Comparison of ENCODE assay signal across 1 cellular context in genomic region chr1:100785399-100786082, GRCh38.
TF ChIP-seq lines count a peak whose summit lies in the region.

No MANE protein-coding gene starts in this region.

TF ChIP-seq in K562, 482 proteins besides CTCF, POLR2A, EP300 and RAD21 (continued from another document and continues in another):
- TF ChIP-seq, protein P1, sequence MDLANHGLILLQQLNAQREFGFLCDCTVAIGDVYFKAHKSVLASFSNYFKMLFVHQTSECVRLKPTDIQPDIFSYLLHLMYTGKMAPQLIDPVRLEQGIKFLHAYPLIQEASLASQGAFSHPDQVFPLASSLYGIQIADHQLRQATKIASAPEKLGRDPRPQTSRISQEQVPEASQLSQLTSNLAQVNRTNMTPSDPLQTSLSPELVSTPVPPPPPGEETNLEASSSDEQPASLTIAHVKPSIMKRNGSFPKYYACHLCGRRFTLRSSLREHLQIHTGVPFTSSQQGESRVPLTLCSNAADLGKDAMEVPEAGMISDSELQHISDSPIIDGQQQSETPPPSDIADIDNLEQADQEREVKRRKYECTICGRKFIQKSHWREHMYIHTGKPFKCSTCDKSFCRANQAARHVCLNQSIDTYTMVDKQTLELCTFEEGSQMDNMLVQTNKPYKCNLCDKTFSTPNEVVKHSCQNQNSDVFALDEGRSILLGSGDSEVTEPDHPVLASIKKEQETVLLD (IDR thresholded peaks at IDR 0.05), result no peak
- TF ChIP-seq ZNF324 (CRISPR knock-in tag; IDR thresholded peaks at IDR 0.05), result no peak
- no peak for TF ChIP-seq SMAD2 (IDR thresholded peaks at IDR 0.05; ENCODE audit: low read depth, low read length)
- TF ChIP-seq SMAD1 (IDR thresholded peaks at IDR 0.05; ENCODE audit: low read depth, low read length, partially characterized antibody), result no peak
- TF ChIP-seq SMARCB1 (IDR thresholded peaks at IDR 0.05; ENCODE audit: insufficient read length, low read depth), result no peak
- TF ChIP-seq FOXA1 (IDR thresholded peaks at IDR 0.05; ENCODE audit: borderline replicate concordance), result no peak
- TF ChIP-seq ZKSCAN8 (CRISPR knock-in tag; IDR thresholded peaks at IDR 0.05), result no peak
- no peak for TF ChIP-seq MXI1 (IDR thresholded peaks at IDR 0.05; ENCODE audit: low read depth, low read length)
- TF ChIP-seq SRSF1 (IDR thresholded peaks at IDR 0.05; ENCODE audit: low read depth, low read length), result no peak
- no peak for TF ChIP-seq SRF (CRISPR knock-in tag; IDR thresholded peaks at IDR 0.05)
- TF ChIP-seq SRSF3 (IDR thresholded peaks at IDR 0.05; ENCODE audit: insufficient read depth, low read length), result no peak
- no peak for TF ChIP-seq TFAM (CRISPR knock-in tag; conservative IDR thresholded peaks at IDR 0.05)
- no peak for TF ChIP-seq IFI16 (CRISPR knock-in tag; IDR thresholded peaks at IDR 0.05)
- TF ChIP-seq CTBP1 (IDR thresholded peaks at IDR 0.05; ENCODE audit: borderline replicate concordance), result no peak; the same call in 1 of the 2 replicates
- peak; percentile 88 for TF ChIP-seq BRD9 (IDR thresholded peaks at IDR 0.05; ENCODE audit: low read depth, partially characterized antibody)
- no peak for TF ChIP-seq CBX1 (IDR thresholded peaks at IDR 0.05; ENCODE audit: low read depth)
- TF ChIP-seq, protein P2, sequence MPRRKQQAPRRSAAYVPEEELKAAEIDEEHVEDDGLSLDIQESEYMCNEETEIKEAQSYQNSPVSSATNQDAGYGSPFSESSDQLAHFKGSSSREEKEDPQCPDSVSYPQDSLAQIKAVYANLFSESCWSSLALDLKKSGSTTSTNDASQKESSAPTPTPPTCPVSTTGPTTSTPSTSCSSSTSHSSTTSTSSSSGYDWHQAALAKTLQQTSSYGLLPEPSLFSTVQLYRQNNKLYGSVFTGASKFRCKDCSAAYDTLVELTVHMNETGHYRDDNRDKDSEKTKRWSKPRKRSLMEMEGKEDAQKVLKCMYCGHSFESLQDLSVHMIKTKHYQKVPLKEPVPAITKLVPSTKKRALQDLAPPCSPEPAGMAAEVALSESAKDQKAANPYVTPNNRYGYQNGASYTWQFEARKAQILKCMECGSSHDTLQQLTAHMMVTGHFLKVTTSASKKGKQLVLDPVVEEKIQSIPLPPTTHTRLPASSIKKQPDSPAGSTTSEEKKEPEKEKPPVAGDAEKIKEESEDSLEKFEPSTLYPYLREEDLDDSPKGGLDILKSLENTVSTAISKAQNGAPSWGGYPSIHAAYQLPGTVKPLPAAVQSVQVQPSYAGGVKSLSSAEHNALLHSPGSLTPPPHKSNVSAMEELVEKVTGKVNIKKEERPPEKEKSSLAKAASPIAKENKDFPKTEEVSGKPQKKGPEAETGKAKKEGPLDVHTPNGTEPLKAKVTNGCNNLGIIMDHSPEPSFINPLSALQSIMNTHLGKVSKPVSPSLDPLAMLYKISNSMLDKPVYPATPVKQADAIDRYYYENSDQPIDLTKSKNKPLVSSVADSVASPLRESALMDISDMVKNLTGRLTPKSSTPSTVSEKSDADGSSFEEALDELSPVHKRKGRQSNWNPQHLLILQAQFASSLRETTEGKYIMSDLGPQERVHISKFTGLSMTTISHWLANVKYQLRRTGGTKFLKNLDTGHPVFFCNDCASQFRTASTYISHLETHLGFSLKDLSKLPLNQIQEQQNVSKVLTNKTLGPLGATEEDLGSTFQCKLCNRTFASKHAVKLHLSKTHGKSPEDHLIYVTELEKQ (CRISPR knock-in tag; IDR thresholded peaks at IDR 0.05), result no peak
- peak in 1 of 2 experiments; percentile 36; a peak in 1 of 4 replicates for TF ChIP-seq FOXK2 (conservative IDR thresholded peaks at IDR 0.05 in 1 of 2, IDR thresholded peaks at IDR 0.05 in 1 of 2; ENCODE audit: low read depth in 2 of 2)
- TF ChIP-seq PRMT5 (CRISPR knock-in tag; IDR thresholded peaks at IDR 0.05), result no peak
- peak; percentile 35; the same call in 1 of the 2 replicates for TF ChIP-seq TAL1 (IDR thresholded peaks at IDR 0.05)
- TF ChIP-seq ETS1 (conservative IDR thresholded peaks at IDR 0.05; ENCODE audit: control insufficient read depth, low read depth, low read length), result no peak
- no peak for TF ChIP-seq KDM4B (IDR thresholded peaks at IDR 0.05; ENCODE audit: borderline replicate concordance in 2 of 2, low read depth in 1 of 2)
- no peak for TF ChIP-seq PHF20 (IDR thresholded peaks at IDR 0.05; ENCODE audit: partially characterized antibody)
- no peak for TF ChIP-seq ZNF408 (CRISPR knock-in tag; IDR thresholded peaks at IDR 0.05; ENCODE audit: low read depth)
- 0 out of 2 replicates have a peak, but pooled peaks have one; percentile 47 for TF ChIP-seq NBN (IDR thresholded peaks at IDR 0.05; ENCODE audit: low read depth)
- TF ChIP-seq HLTF (IDR thresholded peaks at IDR 0.05), result no peak
- TF ChIP-seq XRCC4 (IDR thresholded peaks at IDR 0.05; ENCODE audit: extremely low read depth, insufficient read depth, insufficient read length), result no peak
- TF ChIP-seq FOXK1 (CRISPR knock-in tag; IDR thresholded peaks at IDR 0.05; ENCODE audit: borderline replicate concordance), result no peak
- TF ChIP-seq, protein P3, sequence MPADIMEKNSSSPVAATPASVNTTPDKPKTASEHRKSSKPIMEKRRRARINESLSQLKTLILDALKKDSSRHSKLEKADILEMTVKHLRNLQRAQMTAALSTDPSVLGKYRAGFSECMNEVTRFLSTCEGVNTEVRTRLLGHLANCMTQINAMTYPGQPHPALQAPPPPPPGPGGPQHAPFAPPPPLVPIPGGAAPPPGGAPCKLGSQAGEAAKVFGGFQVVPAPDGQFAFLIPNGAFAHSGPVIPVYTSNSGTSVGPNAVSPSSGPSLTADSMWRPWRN (IDR thresholded peaks at IDR 0.05; ENCODE audit: low read depth), result 0 out of 2 replicates have a peak, but pooled peaks have one; percentile 35
- peak; percentile 70 for TF ChIP-seq CBFA2T3 (IDR thresholded peaks at IDR 0.05)
- 0 out of 2 replicates have a peak, but pooled peaks have one; percentile 43 for TF ChIP-seq ZNF24 (IDR thresholded peaks at IDR 0.05)
- peak; percentile 41; the same call in 1 of the 2 replicates for TF ChIP-seq ATF7 (IDR thresholded peaks at IDR 0.05)
- no peak for TF ChIP-seq KAT8 (IDR thresholded peaks at IDR 0.05; ENCODE audit: low read depth)
- TF ChIP-seq ZNF232 (CRISPR knock-in tag; IDR thresholded peaks at IDR 0.05), result no peak
- TF ChIP-seq CHCHD3 (CRISPR knock-in tag; IDR thresholded peaks at IDR 0.05), result no peak
- no peak; the same call in 1 of the 2 replicates for TF ChIP-seq DMBX1 (CRISPR knock-in tag; IDR thresholded peaks at IDR 0.05; ENCODE audit: borderline replicate concordance)
- TF ChIP-seq ZNF445 (CRISPR knock-in tag; IDR thresholded peaks at IDR 0.05; ENCODE audit: low read depth), result no peak
- TF ChIP-seq RCOR1 (IDR thresholded peaks at IDR 0.05; ENCODE audit: borderline replicate concordance in 1 of 2, low read depth in 2 of 2, low read length in 2 of 2), result peak; percentile 73 to 80
- TF ChIP-seq GTF2B (IDR thresholded peaks at IDR 0.05; ENCODE audit: extremely low read depth, insufficient read length), result no peak
- no peak for TF ChIP-seq CHD4 (IDR thresholded peaks at IDR 0.05; ENCODE audit: insufficient read depth, insufficient replicate concordance, low read depth, low read length, poor library complexity, severe bottlenecking)
- 0 out of 2 replicates have a peak, but pooled peaks have one; percentile 6 for TF ChIP-seq MAFK (IDR thresholded peaks at IDR 0.05; ENCODE audit: low read length)
- no peak for TF ChIP-seq ZNF311 (CRISPR knock-in tag; IDR thresholded peaks at IDR 0.05)
- TF ChIP-seq POLR3G (IDR thresholded peaks at IDR 0.05; ENCODE audit: extremely low read depth, insufficient read length, insufficient replicate concordance), result no peak
- no peak for TF ChIP-seq HMG20A (CRISPR knock-in tag; conservative IDR thresholded peaks at IDR 0.05)
- TF ChIP-seq, protein P4, sequence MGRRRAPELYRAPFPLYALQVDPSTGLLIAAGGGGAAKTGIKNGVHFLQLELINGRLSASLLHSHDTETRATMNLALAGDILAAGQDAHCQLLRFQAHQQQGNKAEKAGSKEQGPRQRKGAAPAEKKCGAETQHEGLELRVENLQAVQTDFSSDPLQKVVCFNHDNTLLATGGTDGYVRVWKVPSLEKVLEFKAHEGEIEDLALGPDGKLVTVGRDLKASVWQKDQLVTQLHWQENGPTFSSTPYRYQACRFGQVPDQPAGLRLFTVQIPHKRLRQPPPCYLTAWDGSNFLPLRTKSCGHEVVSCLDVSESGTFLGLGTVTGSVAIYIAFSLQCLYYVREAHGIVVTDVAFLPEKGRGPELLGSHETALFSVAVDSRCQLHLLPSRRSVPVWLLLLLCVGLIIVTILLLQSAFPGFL (CRISPR knock-in tag; IDR thresholded peaks at IDR 0.05), result no peak
- TF ChIP-seq ETV5 (CRISPR knock-in tag; IDR thresholded peaks at IDR 0.05; ENCODE audit: low read depth), result no peak
- TF ChIP-seq, protein P5, sequence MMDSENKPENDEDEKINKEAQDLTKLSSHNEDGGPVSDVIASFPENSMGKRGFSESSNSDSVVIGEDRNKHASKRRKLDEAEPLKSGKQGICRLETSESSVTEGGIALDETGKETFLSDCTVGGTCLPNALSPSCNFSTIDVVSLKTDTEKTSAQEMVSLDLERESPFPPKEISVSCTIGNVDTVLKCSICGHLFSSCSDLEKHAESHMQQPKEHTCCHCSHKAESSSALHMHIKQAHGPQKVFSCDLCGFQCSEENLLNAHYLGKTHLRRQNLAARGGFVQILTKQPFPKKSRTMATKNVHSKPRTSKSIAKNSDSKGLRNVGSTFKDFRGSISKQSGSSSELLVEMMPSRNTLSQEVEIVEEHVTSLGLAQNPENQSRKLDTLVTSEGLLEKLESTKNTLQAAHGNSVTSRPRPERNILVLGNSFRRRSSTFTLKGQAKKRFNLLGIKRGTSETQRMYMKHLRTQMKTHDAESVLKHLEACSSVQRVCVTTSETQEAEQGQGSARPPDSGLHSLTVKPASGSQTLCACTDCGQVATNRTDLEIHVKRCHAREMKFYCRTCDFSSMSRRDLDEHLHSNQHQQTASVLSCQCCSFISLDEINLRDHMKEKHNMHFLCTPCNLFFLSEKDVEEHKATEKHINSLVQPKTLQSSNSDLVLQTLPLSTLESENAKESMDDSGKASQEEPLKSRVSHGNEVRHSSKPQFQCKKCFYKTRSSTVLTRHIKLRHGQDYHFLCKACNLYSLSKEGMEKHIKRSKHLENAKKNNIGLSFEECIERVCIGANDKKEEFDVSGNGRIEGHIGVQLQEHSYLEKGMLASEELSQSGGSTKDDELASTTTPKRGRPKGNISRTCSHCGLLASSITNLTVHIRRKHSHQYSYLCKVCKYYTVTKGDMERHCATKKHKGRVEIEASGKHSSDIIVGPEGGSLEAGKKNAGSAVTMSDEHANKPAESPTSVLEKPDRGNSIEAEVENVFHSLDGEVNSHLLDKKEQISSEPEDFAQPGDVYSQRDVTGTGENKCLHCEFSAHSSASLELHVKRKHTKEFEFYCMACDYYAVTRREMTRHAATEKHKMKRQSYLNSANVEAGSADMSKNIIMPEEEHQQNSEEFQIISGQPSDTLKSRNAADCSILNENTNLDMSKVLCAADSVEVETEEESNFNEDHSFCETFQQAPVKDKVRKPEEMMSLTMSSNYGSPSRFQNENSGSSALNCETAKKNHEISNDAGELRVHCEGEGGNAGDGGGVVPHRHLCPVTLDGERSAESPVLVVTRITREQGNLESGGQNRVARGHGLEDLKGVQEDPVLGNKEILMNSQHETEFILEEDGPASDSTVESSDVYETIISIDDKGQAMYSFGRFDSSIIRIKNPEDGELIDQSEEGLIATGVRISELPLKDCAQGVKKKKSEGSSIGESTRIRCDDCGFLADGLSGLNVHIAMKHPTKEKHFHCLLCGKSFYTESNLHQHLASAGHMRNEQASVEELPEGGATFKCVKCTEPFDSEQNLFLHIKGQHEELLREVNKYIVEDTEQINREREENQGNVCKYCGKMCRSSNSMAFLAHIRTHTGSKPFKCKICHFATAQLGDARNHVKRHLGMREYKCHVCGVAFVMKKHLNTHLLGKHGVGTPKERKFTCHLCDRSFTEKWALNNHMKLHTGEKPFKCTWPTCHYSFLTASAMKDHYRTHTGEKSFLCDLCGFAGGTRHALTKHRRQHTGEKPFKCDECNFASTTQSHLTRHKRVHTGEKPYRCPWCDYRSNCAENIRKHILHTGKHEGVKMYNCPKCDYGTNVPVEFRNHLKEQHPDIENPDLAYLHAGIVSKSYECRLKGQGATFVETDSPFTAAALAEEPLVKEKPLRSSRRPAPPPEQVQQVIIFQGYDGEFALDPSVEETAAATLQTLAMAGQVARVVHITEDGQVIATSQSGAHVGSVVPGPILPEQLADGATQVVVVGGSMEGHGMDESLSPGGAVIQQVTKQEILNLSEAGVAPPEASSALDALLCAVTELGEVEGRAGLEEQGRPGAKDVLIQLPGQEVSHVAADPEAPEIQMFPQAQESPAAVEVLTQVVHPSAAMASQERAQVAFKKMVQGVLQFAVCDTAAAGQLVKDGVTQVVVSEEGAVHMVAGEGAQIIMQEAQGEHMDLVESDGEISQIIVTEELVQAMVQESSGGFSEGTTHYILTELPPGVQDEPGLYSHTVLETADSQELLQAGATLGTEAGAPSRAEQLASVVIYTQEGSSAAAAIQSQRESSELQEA (IDR thresholded peaks at IDR 0.05; ENCODE audit: low read depth), result no peak
- TF ChIP-seq, protein P6, sequence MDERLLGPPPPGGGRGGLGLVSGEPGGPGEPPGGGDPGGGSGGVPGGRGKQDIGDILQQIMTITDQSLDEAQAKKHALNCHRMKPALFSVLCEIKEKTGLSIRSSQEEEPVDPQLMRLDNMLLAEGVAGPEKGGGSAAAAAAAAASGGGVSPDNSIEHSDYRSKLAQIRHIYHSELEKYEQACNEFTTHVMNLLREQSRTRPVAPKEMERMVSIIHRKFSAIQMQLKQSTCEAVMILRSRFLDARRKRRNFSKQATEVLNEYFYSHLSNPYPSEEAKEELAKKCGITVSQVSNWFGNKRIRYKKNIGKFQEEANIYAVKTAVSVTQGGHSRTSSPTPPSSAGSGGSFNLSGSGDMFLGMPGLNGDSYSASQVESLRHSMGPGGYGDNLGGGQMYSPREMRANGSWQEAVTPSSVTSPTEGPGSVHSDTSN (CRISPR knock-in tag; IDR thresholded peaks at IDR 0.05; ENCODE audit: low read depth), result no peak
- TF ChIP-seq, protein P6 (tag; conservative IDR thresholded peaks at IDR 0.05; ENCODE audit: low read depth), result no peak
